ENCODE assay signal across 24 cellular contexts in the genomic region with DNA sequence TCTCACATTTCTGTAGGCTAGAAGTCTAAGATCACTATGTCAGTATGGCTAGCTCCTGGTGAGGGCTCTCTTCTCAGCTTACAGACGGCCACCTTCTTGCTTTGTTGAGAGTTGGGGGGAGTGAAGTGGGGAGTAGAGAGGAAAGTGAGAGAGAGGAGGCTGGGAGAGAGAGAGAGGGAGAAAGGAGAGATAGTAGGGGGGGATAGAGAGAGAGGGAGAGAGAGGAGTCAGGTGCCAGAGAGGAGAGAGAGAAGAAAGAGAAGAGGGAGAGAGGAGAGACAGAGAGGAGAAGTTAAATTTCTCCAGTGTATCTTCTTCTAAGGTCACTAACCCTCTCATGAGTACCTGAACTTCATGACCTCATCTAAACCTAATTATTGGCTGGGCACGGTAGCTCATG. TPM values are rescaled to one million over a fixed set of nuclear protein-coding genes. Genes with fewer than 3 reads are reported as not detected.
DNase-seq lines count a peak whose midpoint lies in the region; ATAC-seq and TF ChIP-seq lines count a peak whose summit lies in the region.
"Had no signal": no experiment of that assay in that cellular context is flagged by ENCODE, and none has a peak within 500 bp of the region (broad histone marks: within the 10 kb centered on the region; RNA-seq: fewer than 3 reads in every experiment).

No MANE protein-coding gene starts in this region.

- H3K27me3 Mint-ChIP-seq in stimulated activated naive CD8-positive, alpha-beta T cell treated with anti-CD3 and anti-CD28 coated beads, Interleukin-15, Interleukin-2, amounts not matched to agents 100 ng/mL and 50 ng/mL, for 24 hours, result no peaks in the 10 kb centered on the region
- H3K27me3 Mint-ChIP-seq in nephron progenitor cell (ENCODE audit: low read depth, poor library complexity), result peaks cover 4% of the 10 kb centered on the region
- H3K27me3 Mint-ChIP-seq in naive thymus-derived CD8-positive, alpha-beta T cell, result no peaks in the 10 kb centered on the region

- H3K4me3 Mint-ChIP-seq in stimulated activated naive CD8-positive, alpha-beta T cell treated with anti-CD3 and anti-CD28 coated beads, Interleukin-15, Interleukin-2, amounts not matched to agents 100 ng/mL and 50 ng/mL, for 24 hours, result no peak overlapping the region
- H3K4me3 Mint-ChIP-seq in nephron progenitor cell, result no peak overlapping the region
- no peak overlapping the region for H3K4me3 Mint-ChIP-seq in naive thymus-derived CD8-positive, alpha-beta T cell
- H3K4me3 Mint-ChIP-seq: CD8-positive, alpha-beta T cell had no signal

- POLR2A ChIA-PET in naive thymus-derived CD8-positive, alpha-beta T cell (lab: Charles Lee), result interaction anchor here (1.1 kb wide), 1 partner anchor 10 kb away, joined by 4 read pairs; no protein-coding TSS in a partner anchor

- H3K4me1 Mint-ChIP-seq in stimulated activated naive CD8-positive, alpha-beta T cell treated with anti-CD3 and anti-CD28 coated beads, Interleukin-15, Interleukin-2, amounts not matched to agents 100 ng/mL and 50 ng/mL, for 24 hours (ENCODE audit: low read depth), result no peaks in the 10 kb centered on the region
- peaks cover 26% of the 10 kb centered on the region for H3K4me1 Mint-ChIP-seq in nephron progenitor cell
- H3K4me1 Mint-ChIP-seq in naive thymus-derived CD8-positive, alpha-beta T cell, result peaks cover 0 to 6% (median 6%) of the 10 kb centered on the region in 4 donors

- peak overlapping the region; percentile 24 for H3K27ac Mint-ChIP-seq in stimulated activated naive CD8-positive, alpha-beta T cell treated with anti-CD3 and anti-CD28 coated beads, Interleukin-15, Interleukin-2, amounts not matched to agents 100 ng/mL and 50 ng/mL, for 24 hours
- H3K27ac Mint-ChIP-seq in nephron progenitor cell, result peak overlapping the region; percentile 61
- H3K27ac Mint-ChIP-seq in naive thymus-derived CD8-positive, alpha-beta T cell, result peak overlapping the region in 2 of 10 donors; percentile 57 to 62

- H3K9me3 Mint-ChIP-seq in stimulated activated naive CD8-positive, alpha-beta T cell treated with anti-CD3 and anti-CD28 coated beads, Interleukin-15, Interleukin-2, amounts not matched to agents 100 ng/mL and 50 ng/mL, for 24 hours, result no peaks in the 10 kb centered on the region
- H3K9me3 Mint-ChIP-seq in nephron progenitor cell, result no peaks in the 10 kb centered on the region
- no peaks in the 10 kb centered on the region for H3K9me3 Mint-ChIP-seq in naive thymus-derived CD8-positive, alpha-beta T cell
- H3K9me3 Mint-ChIP-seq: CD8-positive, alpha-beta T cell had no signal

- intact Hi-C loops in ascending aorta (cut with DNase I), result loop anchor here (5.0 kb wide), 1 partner anchor 38 kb away; no protein-coding TSS in a partner anchor

- H3K36me3 Mint-ChIP-seq in stimulated activated naive CD8-positive, alpha-beta T cell treated with anti-CD3 and anti-CD28 coated beads, Interleukin-15, Interleukin-2, amounts not matched to agents 100 ng/mL and 50 ng/mL, for 24 hours (ENCODE audit: low read depth), result peaks cover 6% of the 10 kb centered on the region
- peaks cover 60% of the 10 kb centered on the region for H3K36me3 Mint-ChIP-seq in nephron progenitor cell (ENCODE audit: low read depth)
- peaks cover 0 to 27% (median 5%) of the 10 kb centered on the region in 3 donors for H3K36me3 Mint-ChIP-seq in naive thymus-derived CD8-positive, alpha-beta T cell

- no peaks in the 10 kb centered on the region for H3K27me3 ChIP-seq in ascending aorta
- no peaks in the 10 kb centered on the region for H3K27me3 ChIP-seq in thoracic aorta (replicated peaks; ENCODE audit: insufficient read depth)

- no peak for TF ChIP-seq CTCF in ascending aorta (IDR thresholded peaks at IDR 0.05)
- no peak for TF ChIP-seq CTCF in nephron progenitor cell (IDR thresholded peaks at IDR 0.05)
- no peak for TF ChIP-seq CTCF in thoracic aorta (IDR thresholded peaks at IDR 0.05)

- H3K4me1 ChIP-seq in ascending aorta (peaks cover 0 to 9% of the 10 kb centered on the region in 2 donors), thoracic aorta (ENCODE audit: control insufficient read depth in 1 of 2, low read depth in 2 of 2) (peaks cover 10 to 25% of the 10 kb centered on the region in 2 donors)

- H3K9me3 ChIP-seq in ascending aorta, result no peaks in the 10 kb centered on the region
- no peaks in the 10 kb centered on the region for H3K9me3 ChIP-seq in thoracic aorta
- H3K9me3 ChIP-seq: A549, Caco-2 had no signal

- peaks cover 13 to 26% of the 10 kb centered on the region in 2 donors for H3K36me3 ChIP-seq in ascending aorta
- H3K36me3 ChIP-seq in thoracic aorta, result no peaks in the 10 kb centered on the region

- ATAC-seq in stimulated activated naive CD8-positive, alpha-beta T cell treated with anti-CD3 and anti-CD28 coated beads, Interleukin-15, Interleukin-2, amounts not matched to agents 100 U/mL and 50 U/mL, for 24 hours, result no peak
- ATAC-seq in thoracic aorta (ENCODE audit: insufficient number of reproducible peaks, low FRiP score, low read depth), result no peak
- ATAC-seq in naive thymus-derived CD8-positive, alpha-beta T cell, result no peak
- ATAC-seq: A549; CD8-positive, alpha-beta T cell; Panc1 had no signal

- H3K4me3 ChIP-seq in ascending aorta (no peak overlapping the region), thoracic aorta (no peak overlapping the region)
- H3K4me3 ChIP-seq: A549 had no signal

- DNase-seq in stimulated activated naive CD8-positive, alpha-beta T cell treated with anti-CD3 and anti-CD28 coated beads, Interleukin-15, Interleukin-2, amounts not matched to agents 100 U/mL and 50 U/mL, for 24 hours, result no peak
- DNase-seq in ascending aorta (ENCODE audit: low spot score in 2 of 2) (no peak), nephron progenitor cell (no peak), thoracic aorta (ENCODE audit: low spot score) (no peak), nucleus accumbens (lab: John Stamatoyannopoulos, UW) (no peak), dermis blood vessel endothelial cell (no peak)
- DNase-seq in naive thymus-derived CD8-positive, alpha-beta T cell, result no peak
- DNase-seq: Caco-2; CD8-positive, alpha-beta T cell; DMS79 treated with DMSO at 0.1 percent for 48 hours; NCI-H1048; NCI-H1417 treated with DMSO at 0.1 percent for 48 hours; NCI-H1694 treated with DMSO at 0.1 percent for 48 hours; NCI-H2081; NCI-H2227 treated with DMSO at 0.1 percent for 48 hours; NCI-H526 treated with DMSO at 0.1 percent for 48 hours; SHP77 treated with DMSO at 0.1 percent for 48 hours had no signal

- H3K27ac ChIP-seq in ascending aorta, result peak overlapping the region; percentile 53 to 82
- peak overlapping the region; percentile 72 to 77 for H3K27ac ChIP-seq in thoracic aorta
- H3K27ac ChIP-seq: A549 had no signal

RNA-seq across cellular contexts. Expression of a gene that starts 28.7 kb away (rescaled TPM):
- total RNA-seq in ascending aorta (23.2 TPM), thoracic aorta (10 to 100 TPM in 1 of 2 donors, 1 to 10 TPM in 1; 9.5 to 11.8 TPM), dermis blood vessel endothelial cell (23.7 and 26.0 TPM in 2 replicates)
- total RNA-seq in naive thymus-derived CD8-positive, alpha-beta T cell, result 1 to 10 TPM; 7.8 to 8.1 TPM
- polyA plus RNA-seq in naive thymus-derived CD8-positive, alpha-beta T cell, result 1 to 10 TPM in 2 of 3 donors, under 1 TPM in 1; 0.30 to 1.5 (median 1.1) TPM

RNA-seq across cellular contexts. Expression of a gene that starts 49.6 kb away (rescaled TPM):
- 163 TPM for total RNA-seq in ascending aorta
- 100 to 1,000 TPM; 114 to 128 TPM for total RNA-seq in thoracic aorta
- 10 to 100 TPM; 74.1 to 80.0 TPM for total RNA-seq in naive thymus-derived CD8-positive, alpha-beta T cell
- polyA plus RNA-seq in naive thymus-derived CD8-positive, alpha-beta T cell, result 100 to 1,000 TPM; 248 to 324 (median 278) TPM
- total RNA-seq in dermis blood vessel endothelial cell, result 34.0 and 59.1 TPM in 2 replicates

RNA-seq across cellular contexts. Expression of a gene that starts 53.0 kb away (rescaled TPM):
- total RNA-seq in ascending aorta, result not detected
- not detected for total RNA-seq in thoracic aorta
- total RNA-seq in naive thymus-derived CD8-positive, alpha-beta T cell, result not detected
- polyA plus RNA-seq in naive thymus-derived CD8-positive, alpha-beta T cell, result not detected
- not detected in 2 replicates for total RNA-seq in dermis blood vessel endothelial cell
- total RNA-seq: Caco-2; CD8-positive, alpha-beta T cell; H4; HT-29; NCI-H460; OCI-LY7 had no signal

RNA-seq across cellular contexts. Expression of a gene that starts 59.6 kb away (rescaled TPM):
- total RNA-seq in ascending aorta (89.9 TPM), thoracic aorta (10 to 100 TPM; 54.6 to 63.0 TPM), dermis blood vessel endothelial cell (51.8 and 58.0 TPM in 2 replicates)
- 10 to 100 TPM; 83.3 to 85.1 TPM for total RNA-seq in naive thymus-derived CD8-positive, alpha-beta T cell
- 10 to 100 TPM in 2 of 3 donors, 1 to 10 TPM in 1; 6.4 to 15.5 (median 11.6) TPM for polyA plus RNA-seq in naive thymus-derived CD8-positive, alpha-beta T cell
